In the genomic region with DNA sequence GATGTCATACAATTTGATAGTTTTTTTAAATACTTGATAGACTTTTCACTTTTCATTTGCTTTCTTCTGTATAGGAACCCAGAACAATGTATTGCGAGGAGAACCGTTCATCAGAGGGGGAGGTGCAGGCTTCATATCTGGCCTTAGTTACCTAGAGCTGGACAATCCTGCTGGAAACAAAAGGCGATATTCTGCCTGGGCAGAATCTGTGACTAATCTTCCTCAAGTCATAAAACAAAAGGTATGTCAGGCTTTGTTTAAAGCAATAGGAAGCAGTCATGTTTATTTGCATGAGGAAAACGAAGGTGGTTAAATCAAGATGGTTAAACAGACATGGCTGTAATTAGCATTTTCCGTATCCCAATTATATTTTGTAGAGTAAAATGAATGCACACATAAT, we compare ENCODE assay signal across 18 cellular contexts. TPM values are rescaled to one million over a fixed set of nuclear protein-coding genes. Genes with fewer than 3 reads are reported as not detected.
A peak's percentile ranks its signal among the peaks of the same experiment; 100 is the strongest.
DNase-seq lines count a peak whose midpoint lies in the region; ATAC-seq, FAIRE-seq and TF ChIP-seq lines count a peak whose summit lies in the region.
"Had no signal": no experiment of that assay in that cellular context is flagged by ENCODE, and none has a peak within 500 bp of the region (broad histone marks: within the 10 kb centered on the region; RNA-seq: fewer than 3 reads in every experiment).

No MANE protein-coding gene starts in this region.

- CTCF ChIA-PET in activated naive CD4-positive, alpha-beta T cell treated with anti-CD3 and anti-CD28 coated beads, Interleukin-2, amount 10 ng/mL, durations not matched to agents 7 days and 5 days (lab: Charles Lee) = no interaction called here

- no peak overlapping the region for H3K27ac Mint-ChIP-seq in activated naive CD4-positive, alpha-beta T cell treated with anti-CD3 and anti-CD28 coated beads, Interleukin-2, amount 10 ng/mL, durations not matched to agents 7 days and 5 days
- no peak overlapping the region for H3K27ac Mint-ChIP-seq in natural killer cell treated with Interleukin-12 subunit alpha and Interleukin-12 subunit beta and Interleukin-15 and Interleukin-18, amount 100 ng/mL, for 72 hours
- H3K27ac Mint-ChIP-seq: CD8-positive, alpha-beta memory T cell had no signal

- no peak overlapping the region for H3K27ac ChIP-seq in RWPE2 (ENCODE audit: poor library complexity, severe bottlenecking)
- H3K27ac ChIP-seq: BLaER1 had no signal

- TF ChIP-seq CTCF in RWPE2 (IDR thresholded peaks at IDR 0.05; ENCODE audit: poor library complexity, severe bottlenecking) (no peak), epithelial cell of esophagus (IDR thresholded peaks at IDR 0.05; ENCODE audit: insufficient read depth, low read depth, low read length, missing control alignments) (no peak)

- no peaks in the 10 kb centered on the region for H3K36me3 ChIP-seq in RWPE2 (ENCODE audit: low read depth)
- H3K36me3 ChIP-seq: BLaER1, HAP-1 had no signal

- H3K27me3 Mint-ChIP-seq in activated naive CD4-positive, alpha-beta T cell treated with anti-CD3 and anti-CD28 coated beads, Interleukin-2, amount 10 ng/mL, durations not matched to agents 7 days and 5 days = no peaks in the 10 kb centered on the region
- H3K27me3 Mint-ChIP-seq in natural killer cell treated with Interleukin-12 subunit alpha and Interleukin-12 subunit beta and Interleukin-15 and Interleukin-18, amount 100 ng/mL, for 72 hours = peaks cover 3 to 13% of the 10 kb centered on the region in 2 donors

- no peaks in the 10 kb centered on the region for H3K4me1 Mint-ChIP-seq in activated naive CD4-positive, alpha-beta T cell treated with anti-CD3 and anti-CD28 coated beads, Interleukin-2, amount 10 ng/mL, durations not matched to agents 7 days and 5 days
- H3K4me1 Mint-ChIP-seq in natural killer cell treated with Interleukin-12 subunit alpha and Interleukin-12 subunit beta and Interleukin-15 and Interleukin-18, amount 100 ng/mL, for 72 hours (ENCODE audit: low read depth in 2 of 2) = no peaks in the 10 kb centered on the region
- H3K4me1 Mint-ChIP-seq: CD8-positive, alpha-beta memory T cell had no signal

- FAIRE-seq in urothelium cell line (lab: Jason Lieb, UNC) (no peak), GM19239 (lab: Jason Lieb, UNC) (no peak)
- FAIRE-seq: GM12892, H1, HepG2 had no signal

- no peaks in the 10 kb centered on the region for H3K27me3 ChIP-seq in RWPE2 (ENCODE audit: insufficient read depth, poor library complexity, severe bottlenecking)
- H3K27me3 ChIP-seq: BLaER1 had no signal

- H3K9me3 Mint-ChIP-seq in activated naive CD4-positive, alpha-beta T cell treated with anti-CD3 and anti-CD28 coated beads, Interleukin-2, amount 10 ng/mL, durations not matched to agents 7 days and 5 days = no peaks in the 10 kb centered on the region
- H3K9me3 Mint-ChIP-seq in natural killer cell treated with Interleukin-12 subunit alpha and Interleukin-12 subunit beta and Interleukin-15 and Interleukin-18, amount 100 ng/mL, for 72 hours = no peaks in the 10 kb centered on the region

- no peak overlapping the region for H3K4me3 Mint-ChIP-seq in activated naive CD4-positive, alpha-beta T cell treated with anti-CD3 and anti-CD28 coated beads, Interleukin-2, amount 10 ng/mL, durations not matched to agents 7 days and 5 days
- H3K4me3 Mint-ChIP-seq in natural killer cell treated with Interleukin-12 subunit alpha and Interleukin-12 subunit beta and Interleukin-15 and Interleukin-18, amount 100 ng/mL, for 72 hours = no peak overlapping the region
- H3K4me3 Mint-ChIP-seq: CD8-positive, alpha-beta memory T cell had no signal

- H3K4me3 ChIP-seq in RWPE2 (ENCODE audit: severe bottlenecking) = no peak overlapping the region
- no peak overlapping the region for H3K4me3 ChIP-seq in epithelial cell of esophagus (ENCODE audit: low read length)
- H3K4me3 ChIP-seq: BLaER1, HAP-1 had no signal

- no peaks in the 10 kb centered on the region for H3K4me1 ChIP-seq in RWPE2 (ENCODE audit: insufficient read depth, poor library complexity, severe bottlenecking)
- H3K4me1 ChIP-seq: Caco-2, HAP-1 had no signal

- peaks cover 5% of the 10 kb centered on the region for H3K9me3 ChIP-seq in RWPE2 (ENCODE audit: severe bottlenecking)
- H3K9me3 ChIP-seq: Caco-2, HAP-1 had no signal

- DNase-seq in M059J (ENCODE audit: low read depth) (peak; percentile 52), RWPE2 (ENCODE audit: low spot score) (no peak), epithelial cell of esophagus (ENCODE audit: low read depth) (peak; percentile 27), urothelium cell line (ENCODE audit: low spot score) (peak; percentile 29), GM19239 (ENCODE audit: insufficient read length, low spot score) (no peak)
- no peak for DNase-seq in activated naive CD4-positive, alpha-beta T cell treated with anti-CD3 and anti-CD28 coated beads, Interleukin-2, amount 10 ng/mL, durations not matched to agents 7 days and 5 days
- no peak for DNase-seq in natural killer cell treated with Interleukin-12 subunit alpha and Interleukin-12 subunit beta and Interleukin-15 and Interleukin-18, amount 100 ng/mL, for 72 hours (ENCODE audit: low spot score)
- DNase-seq: AML-193; Caco-2; CD8-positive, alpha-beta memory T cell; DND-41; GDM1 had no signal

- peak; percentile 45; the same call in 1 of the 3 replicates for ATAC-seq in RWPE2 (ENCODE audit: low read depth)
- ATAC-seq in natural killer cell treated with Interleukin-12 subunit alpha and Interleukin-12 subunit beta and Interleukin-15 and Interleukin-18, amount 100 ng/mL, for 72 hours = no peak
- ATAC-seq: HepG2 had no signal

- no peaks in the 10 kb centered on the region for H3K36me3 Mint-ChIP-seq in activated naive CD4-positive, alpha-beta T cell treated with anti-CD3 and anti-CD28 coated beads, Interleukin-2, amount 10 ng/mL, durations not matched to agents 7 days and 5 days
- no peaks in the 10 kb centered on the region for H3K36me3 Mint-ChIP-seq in natural killer cell treated with Interleukin-12 subunit alpha and Interleukin-12 subunit beta and Interleukin-15 and Interleukin-18, amount 100 ng/mL, for 72 hours
- H3K36me3 Mint-ChIP-seq: CD8-positive, alpha-beta memory T cell had no signal

RNA-seq across cellular contexts. Expression of a gene that starts 46.0 kb away (rescaled TPM):
- total RNA-seq in M059J (2014; rRNA removed; shearing (Covaris generic)) = 0.84 and 7.4 TPM in 2 replicates
- not detected for total RNA-seq in natural killer cell treated with Interleukin-12 subunit alpha and Interleukin-12 subunit beta and Interleukin-15 and Interleukin-18, amount 100 ng/mL, for 72 hours
- total RNA-seq: Caco-2; CD8-positive, alpha-beta memory T cell; H1; HT1080 had no signal

Comparison
In these comparisons a context has a peak if more than half of its experiments do, and no peak if none do; other contexts are left out.
1. DNase-seq: peak in M059J (single experiment), epithelial cell of esophagus (single experiment) and urothelium cell line (single experiment); none in RWPE2 (single experiment), GM19239 (single experiment), activated naive CD4-positive, alpha-beta T cell treated with anti-CD3 and anti-CD28 coated beads, Interleukin-2, amount 10 ng/mL, durations not matched to agents 7 days and 5 days (single experiment) and natural killer cell treated with Interleukin-12 subunit alpha and Interleukin-12 subunit beta and Interleukin-15 and Interleukin-18, amount 100 ng/mL, for 72 hours (single experiment).